14 cellular contexts compared by ENCODE assay signal in genomic region chr12:132133952-132134652, GRCh38. TPM values are rescaled to one million over a fixed set of nuclear protein-coding genes. Genes with fewer than 3 reads are reported as not detected.
DNase-seq lines count a peak whose midpoint lies in the region; ATAC-seq, FAIRE-seq and TF ChIP-seq lines count a peak whose summit lies in the region.
"Had no signal": no experiment of that assay in that cellular context is flagged by ENCODE, and none has a peak within 500 bp of the region (broad histone marks: within the 10 kb centered on the region; RNA-seq: fewer than 3 reads in every experiment).

No MANE protein-coding gene starts in this region.

- H3K79me1 ChIP-seq in IMR-90 (ENCODE audit: low read depth in 1 of 2, low read length in 2 of 2), result no peaks in the 10 kb centered on the region

- no peak overlapping the region for H2BK20ac ChIP-seq in IMR-90 (ENCODE audit: low read depth, low read length)

- H3K27ac ChIP-seq in IMR-90 (ENCODE audit: insufficient read depth, low read length) (no peak overlapping the region), kidney (ENCODE audit: low read depth in 2 of 2, low read length in 2 of 2) (no peak overlapping the region)
- H3K27ac ChIP-seq: coronary artery, uterus had no signal

- CTCF ChIA-PET in IMR-90 (lab: Yijun Ruan, JAX), result no interaction called here

- no peaks in the 10 kb centered on the region; the same call in 1 of the 2 replicates for H3K9me3 ChIP-seq in BE2C
- no peaks in the 10 kb centered on the region for H3K9me3 ChIP-seq in IMR-90 (ENCODE audit: control insufficient read depth, insufficient read depth, low read length)
- H3K9me3 ChIP-seq in kidney (ENCODE audit: control insufficient read depth in 1 of 2, low read length in 2 of 2), result no peaks in the 10 kb centered on the region
- H3K9me3 ChIP-seq in HAP-1, result no peaks in the 10 kb centered on the region
- H3K9me3 ChIP-seq: uterus had no signal

- ATAC-seq in IMR-90 (ENCODE audit: low read depth), result peak; percentile 15; the same call in 1 of the 2 replicates
- no peak for ATAC-seq in GM18505 (IDR thresholded peaks at IDR 0.05; ENCODE audit: unreplicated experiment)

- no peak overlapping the region for H3K4ac ChIP-seq in IMR-90 (ENCODE audit: low read depth, low read length)

- DNase-seq in BE2C (peak; percentile 25), IMR-90 (no peak), NCI-H774 (lab: John Stamatoyannopoulos, UW) (peak; percentile 64), kidney (peak; percentile 64), frontal cortex (ENCODE audit: low spot score in 2 of 2) (no peak), HAP-1 (ENCODE audit: low spot score in 2 of 2) (no peak)
- no peak for DNase-seq in activated CD8-positive, alpha-beta memory T cell treated with anti-CD3 and anti-CD28 coated beads, Interleukin-2, amount 50 U/mL, for 48 hours
- DNase-seq: activated naive CD8-positive, alpha-beta T cell treated with anti-CD3 and anti-CD28 coated beads, Interleukin-2, amount 10 ng/mL, durations not matched to agents 7 days and 5 days; KG1; kidney glomerular epithelial cell; stimulated activated CD4-positive, alpha-beta T cell treated with anti-CD3 and anti-CD28 coated beads, Interleukin-12 subunit alpha, Interleukin-12 subunit beta, amount 100 ng/mL, for 4 hours; uterus had no signal

- no peaks in the 10 kb centered on the region for H3K9me1 ChIP-seq in IMR-90 (ENCODE audit: insufficient read depth, low read length)

- peak overlapping the region; percentile 63 for H2AFZ ChIP-seq in IMR-90 (replicated peaks; ENCODE audit: low read length, poor library complexity)

- TF ChIP-seq RAD21 in IMR-90 (IDR thresholded peaks at IDR 0.05; ENCODE audit: low read length), result no peak

- H2AK9ac ChIP-seq in IMR-90 (replicated peaks; ENCODE audit: low read depth, low read length, poor library complexity), result peak overlapping the region; percentile 37

- no peak overlapping the region for H2BK15ac ChIP-seq in IMR-90 (ENCODE audit: low read depth, low read length)

- no peak overlapping the region for H3K4me3 ChIP-seq in BE2C (ENCODE audit: low read depth, low read length)
- H3K4me3 ChIP-seq in IMR-90 (ENCODE audit: insufficient read depth, low read depth, low read length), result no peak overlapping the region
- no peak overlapping the region for H3K4me3 ChIP-seq in kidney (ENCODE audit: low read length in 2 of 2)
- H3K4me3 ChIP-seq in HAP-1, result no peak overlapping the region
- H3K4me3 ChIP-seq: coronary artery, uterus had no signal

- no peak overlapping the region for H2BK5ac ChIP-seq in IMR-90 (ENCODE audit: low read depth, low read length, poor library complexity, severe bottlenecking)

- no peaks in the 10 kb centered on the region for H4K20me1 ChIP-seq in IMR-90 (ENCODE audit: insufficient read depth, low read length)

- no peak overlapping the region for H3K14ac ChIP-seq in IMR-90 (replicated peaks; ENCODE audit: low read depth, low read length)

- TF ChIP-seq POLR2A in IMR-90 (IDR thresholded peaks at IDR 0.05; ENCODE audit: low read depth, low read length) (no peak), GM18505 (IDR thresholded peaks at IDR 0.05; ENCODE audit: borderline replicate concordance, extremely low read depth, insufficient read depth, insufficient read length) (no peak)

- FAIRE-seq in kidney (lab: Jason Lieb, UNC) (no peak), frontal cortex (lab: Jason Lieb, UNC) (no peak)

- no peak overlapping the region for H4K91ac ChIP-seq in IMR-90 (ENCODE audit: insufficient read depth, low read depth, low read length)

- H2AK5ac ChIP-seq in IMR-90 (ENCODE audit: low read depth, low read length), result no peak overlapping the region

- intact Hi-C loops in IMR-90 (cut with micrococcal nuclease), result no loop called here
- intact Hi-C loops in kidney (cut with DNase I), result no loop called here

- H3K4me2 ChIP-seq in IMR-90 (ENCODE audit: low read depth, low read length), result no peak overlapping the region

- TF ChIP-seq CTCF in BE2C (IDR thresholded peaks at IDR 0.05; ENCODE audit: low read depth, low read length) (no peak), IMR-90 (conservative IDR thresholded peaks at IDR 0.05; ENCODE audit: low read depth, low read length) (no peak), kidney (IDR thresholded peaks at IDR 0.05; ENCODE audit: borderline replicate concordance, extremely low read depth, insufficient read depth) (no peak)

- in situ Hi-C loops in IMR-90 (cut with MboI; ENCODE audit: low sequenced_read_pairs), result no loop called here
- in situ Hi-C loops in HAP-1 (cut with MboI; ENCODE audit: low sequenced_read_pairs), result no loop called here

- no peak overlapping the region for H3K56ac ChIP-seq in IMR-90 (ENCODE audit: extremely low read depth, insufficient read depth, low read length)

- no peak overlapping the region for H3K18ac ChIP-seq in IMR-90 (ENCODE audit: low read depth, low read length)

- H3K4me1 ChIP-seq in BE2C, result no peaks in the 10 kb centered on the region
- H3K4me1 ChIP-seq in IMR-90 (ENCODE audit: control insufficient read depth, insufficient read depth, low read length), result no peaks in the 10 kb centered on the region
- H3K4me1 ChIP-seq in kidney (ENCODE audit: control insufficient read depth in 1 of 2, insufficient read depth in 1 of 2, low read depth in 1 of 2, low read length in 2 of 2), result no peaks in the 10 kb centered on the region
- no peaks in the 10 kb centered on the region for H3K4me1 ChIP-seq in HAP-1
- H3K4me1 ChIP-seq: uterus had no signal

- H3K27me3 ChIP-seq in BE2C, result no peaks in the 10 kb centered on the region
- no peaks in the 10 kb centered on the region for H3K27me3 ChIP-seq in IMR-90 (ENCODE audit: control insufficient read depth, insufficient read depth, low read length)
- H3K27me3 ChIP-seq in HAP-1 (ENCODE audit: low read depth), result no peaks in the 10 kb centered on the region
- H3K27me3 ChIP-seq: uterus had no signal

- 86% methylated on average over 9 of the region's 27 CpGs; no CpG with 5 or more reads in 1 of the 2 experiments for WGBS in IMR-90 (ENCODE audit: extremely low coverage in 2 of 2, insufficient read length in 1 of 2), 2 experiments

- POLR2A ChIA-PET in IMR-90 (lab: Charles Lee; ENCODE audit: unreplicated experiment), result no interaction called here

- H3K36me3 ChIP-seq in BE2C (peaks cover 5% of the 10 kb centered on the region), IMR-90 (ENCODE audit: control insufficient read depth, insufficient read depth, low read length) (peaks cover 11% of the 10 kb centered on the region), kidney (ENCODE audit: control insufficient read depth in 1 of 2, insufficient read depth in 2 of 2, low read length in 2 of 2) (peaks cover 0 to under 1% of the 10 kb centered on the region in 2 donors), HAP-1 (replicated peaks) (peaks cover 5% of the 10 kb centered on the region)
- H3K36me3 ChIP-seq: uterus had no signal

- dilution Hi-C loops in IMR-90 (cut with HindIII; ENCODE audit: low sequenced_read_pairs, unreplicated experiment), result no loop called here

- H4K5ac ChIP-seq in IMR-90 (ENCODE audit: low read depth, low read length), result no peak overlapping the region

- no TSS peak for BruUV-seq in IMR-90 (replicated peaks; lab: Mats Ljungman, UMichigan)

- H3K9ac ChIP-seq in IMR-90 (ENCODE audit: low read depth, low read length), result no peak overlapping the region
- H3K9ac ChIP-seq in kidney (ENCODE audit: low read length in 2 of 2), result no peak overlapping the region

- no peak overlapping the region for H2BK120ac ChIP-seq in IMR-90 (ENCODE audit: low read depth, low read length)

- no peak overlapping the region for H4K8ac ChIP-seq in IMR-90 (ENCODE audit: low read depth in 2 of 2, low read length in 2 of 2)

- no peak overlapping the region for H3K23ac ChIP-seq in IMR-90 (ENCODE audit: low read depth, low read length)

TF ChIP-seq in IMR-90, 13 proteins besides CTCF, POLR2A, EP300 and RAD21 (continues in another document):
- TF ChIP-seq USF2 (IDR thresholded peaks at IDR 0.05; ENCODE audit: low read depth, low read length) (no peak), SMC3 (IDR thresholded peaks at IDR 0.05; ENCODE audit: low read depth, low read length) (no peak), CHD1 (IDR thresholded peaks at IDR 0.05; ENCODE audit: low read depth, low read length) (no peak), RCOR1 (IDR thresholded peaks at IDR 0.05; ENCODE audit: insufficient replicate concordance, low read length) (no peak), NFE2L2 (IDR thresholded peaks at IDR 0.05; ENCODE audit: low read depth, low read length) (no peak), ELK1 (IDR thresholded peaks at IDR 0.05; ENCODE audit: borderline replicate concordance, low read depth, low read length) (no peak), BHLHE40 (IDR thresholded peaks at IDR 0.05; ENCODE audit: low read depth, low read length) (no peak), FOS (IDR thresholded peaks at IDR 0.05; ENCODE audit: low read depth, low read length) (no peak)

RNA-seq across cellular contexts. Expression of gene DDX51, which starts 10.0 kb away (rescaled TPM):
- 118 TPM for polyA plus RNA-seq in BE2C (2012; ENCODE audit: insufficient read depth, insufficient read length, low read depth)
- total RNA-seq in IMR-90 (2012; rRNA removed) (3.3 and 3.8 TPM in 2 replicates), kidney (19.6 TPM), frontal cortex (11.0 TPM)
- polyA plus RNA-seq in IMR-90 (2012; rRNA removed) (14.5 and 17.2 TPM in 2 replicates), kidney (ENCODE audit: insufficient read depth, low read depth, low replicate concordance) (10.3 TPM)
- 10.6 and 16.7 TPM in 2 replicates for polyA plus RNA-seq in IMR-90 (2012; cell fraction: cytosol; rRNA removed)
- polyA plus RNA-seq in IMR-90 (2012; cell fraction: nucleus; rRNA removed; ENCODE audit: low replicate concordance), result 29.6 and 67.5 TPM in 2 replicates

RNA-seq across cellular contexts. Expression of gene NOC4L, which starts 10.2 kb away (rescaled TPM):
- 158 TPM for polyA plus RNA-seq in BE2C (2012; ENCODE audit: insufficient read depth, insufficient read length, low read depth)
- total RNA-seq in IMR-90 (2012; rRNA removed), result 5.2 and 6.1 TPM in 2 replicates
- polyA plus RNA-seq in IMR-90 (2012; rRNA removed), result 13.4 and 17.0 TPM in 2 replicates
- 12.0 and 16.4 TPM in 2 replicates for polyA plus RNA-seq in IMR-90 (2012; cell fraction: cytosol; rRNA removed)
- polyA plus RNA-seq in IMR-90 (2012; cell fraction: nucleus; rRNA removed; ENCODE audit: low replicate concordance), result 12.2 and 32.5 TPM in 2 replicates
- 20.0 TPM for total RNA-seq in kidney
- 22.3 TPM for polyA plus RNA-seq in kidney (ENCODE audit: insufficient read depth, low read depth, low replicate concordance)
- total RNA-seq in frontal cortex, result 9.0 TPM

Comparison
In these comparisons a context has a peak if more than half of its experiments do, and no peak if none do; other contexts are left out.
1. DNase-seq: peak in BE2C (single experiment), NCI-H774 (single experiment) and kidney (single experiment); none in IMR-90 (single experiment), frontal cortex (0 of 2), HAP-1 (0 of 2) and activated CD8-positive, alpha-beta memory T cell treated with anti-CD3 and anti-CD28 coated beads, Interleukin-2, amount 50 U/mL, for 48 hours (single experiment).